In genomic region chr22:38029901-38030300, GRCh38 we compare ENCODE assay signal across 20 cellular contexts. TPM values are rescaled to one million over a fixed set of nuclear protein-coding genes. Genes with fewer than 3 reads are reported as not detected.
"Had no signal": no experiment of that assay in that cellular context is flagged by ENCODE, and none has a peak within 500 bp of the region (broad histone marks: within the 10 kb centered on the region; RNA-seq: fewer than 3 reads in every experiment).

No MANE protein-coding gene starts in this region.

- H3K36me3 Mint-ChIP-seq: activated CD4-positive, alpha-beta memory T cell treated with anti-CD3 and anti-CD28 coated beads for 36 hours; activated naive CD8-positive, alpha-beta T cell treated with anti-CD3 and anti-CD28 coated beads, Interleukin-2, amount 10 ng/mL, durations not matched to agents 7 days and 5 days; mesothelial cell of epicardium had no signal

- H3K4me1 Mint-ChIP-seq: T-cell had no signal

- DNase-seq: activated CD4-positive, alpha-beta memory T cell treated with anti-CD3 and anti-CD28 coated beads for 36 hours; activated gamma-delta T cell; activated naive CD8-positive, alpha-beta T cell treated with anti-CD3 and anti-CD28 coated beads, Interleukin-2, amount 10 ng/mL, durations not matched to agents 7 days and 5 days; activated T-cell treated with anti-CD3 and anti-CD28 coated beads, Interleukin-2, amount 50 U/mL, for 48 hours; aorta; effector CD4-positive, alpha-beta T cell; hippocampal formation; kidney glomerular epithelial cell; lower lobe of right lung; spleen; stimulated activated CD4-positive, alpha-beta T cell treated with anti-CD3 and anti-CD28 coated beads, Interleukin-1b, Interleukin-23, amount 100 ng/mL, for 48 hours; stimulated activated naive CD4-positive, alpha-beta T cell treated with Interleukin-2 at 50 U/mL for 16 hours; T-cell had no signal

- H3K27ac ChIP-seq: colonic mucosa, lower lobe of right lung, spleen, VCaP had no signal

- H3K4me3 Mint-ChIP-seq: activated CD4-positive, alpha-beta memory T cell treated with anti-CD3 and anti-CD28 coated beads for 36 hours; activated naive CD8-positive, alpha-beta T cell treated with anti-CD3 and anti-CD28 coated beads, Interleukin-2, amount 10 ng/mL, durations not matched to agents 7 days and 5 days; mesothelial cell of epicardium; T-cell had no signal

- H3K4me3 ChIP-seq: colonic mucosa, lower lobe of right lung, spleen, thyroid gland had no signal

- H3K27ac Mint-ChIP-seq: activated CD4-positive, alpha-beta memory T cell treated with anti-CD3 and anti-CD28 coated beads for 36 hours; activated naive CD8-positive, alpha-beta T cell treated with anti-CD3 and anti-CD28 coated beads, Interleukin-2, amount 10 ng/mL, durations not matched to agents 7 days and 5 days; mesothelial cell of epicardium; progenitor cell of endocrine pancreas; T-cell had no signal

- H3K36me3 ChIP-seq: colonic mucosa, lower lobe of right lung, spleen, thyroid gland had no signal

- H3K27me3 ChIP-seq: colonic mucosa, spleen, thyroid gland had no signal

- H3K9me3 Mint-ChIP-seq: activated CD4-positive, alpha-beta memory T cell treated with anti-CD3 and anti-CD28 coated beads for 36 hours; activated naive CD8-positive, alpha-beta T cell treated with anti-CD3 and anti-CD28 coated beads, Interleukin-2, amount 10 ng/mL, durations not matched to agents 7 days and 5 days; mesothelial cell of epicardium; T-cell had no signal

- H3K9me3 ChIP-seq: colonic mucosa, lower lobe of right lung, spleen, thyroid gland had no signal

- ATAC-seq: lower lobe of right lung, right cardiac atrium, T-cell had no signal

- H3K27me3 Mint-ChIP-seq: activated CD4-positive, alpha-beta memory T cell treated with anti-CD3 and anti-CD28 coated beads for 36 hours; activated naive CD8-positive, alpha-beta T cell treated with anti-CD3 and anti-CD28 coated beads, Interleukin-2, amount 10 ng/mL, durations not matched to agents 7 days and 5 days; T-cell had no signal

RNA-seq across cellular contexts. Expression of gene SOX10, which starts 45.5 kb away (rescaled TPM):
- total RNA-seq: activated CD4-positive, alpha-beta memory T cell treated with anti-CD3 and anti-CD28 coated beads for 36 hours; activated naive CD8-positive, alpha-beta T cell treated with anti-CD3 and anti-CD28 coated beads, Interleukin-2, amount 10 ng/mL, durations not matched to agents 7 days and 5 days; fibroblast of lung; lower lobe of right lung; T-cell had no signal
- polyA plus RNA-seq: fibroblast of lung had no signal

RNA-seq across cellular contexts. Expression of gene SLC16A8, which starts 54.1 kb away (rescaled TPM):
- total RNA-seq: activated naive CD8-positive, alpha-beta T cell treated with anti-CD3 and anti-CD28 coated beads, Interleukin-2, amount 10 ng/mL, durations not matched to agents 7 days and 5 days had no signal
- polyA plus RNA-seq: fibroblast of lung had no signal
